Comparison of ENCODE assay signal across 1 cellular context in genomic region chr7:27185708-27186449, GRCh38.
TF ChIP-seq lines count a peak whose summit lies in the region.

No MANE protein-coding gene starts in this region.

TF ChIP-seq in HepG2, 621 proteins besides CTCF, POLR2A, EP300 and RAD21:
- TF ChIP-seq ZNF83 (CRISPR knock-in tag; IDR thresholded peaks at IDR 0.05; ENCODE audit: borderline replicate concordance) (no peak), RBM22 (optimal IDR thresholded peaks at IDR 0.05; ENCODE audit: low read length) (no peak), ZNF7 (CRISPR knock-in tag; IDR thresholded peaks at IDR 0.05) (no peak), ZNF3 (CRISPR knock-in tag; IDR thresholded peaks at IDR 0.05) (no peak), ZNF343 (CRISPR knock-in tag; IDR thresholded peaks at IDR 0.05) (no peak), POLR2AphosphoS2 (IDR thresholded peaks at IDR 0.05; ENCODE audit: low read depth, low read length) (no peak), ZNF224 (CRISPR knock-in tag; IDR thresholded peaks at IDR 0.05) (no peak)
